ENCODE assay signal across 2 cellular contexts in genomic region chr5:108702546-108702945, GRCh38.
TF ChIP-seq lines count a peak whose summit lies in the region.

No MANE protein-coding gene starts in this region.

TF ChIP-seq in IMR-90, 13 proteins besides CTCF, POLR2A, EP300 and RAD21:
- TF ChIP-seq SMC3 (IDR thresholded peaks at IDR 0.05; ENCODE audit: low read depth, low read length) (no peak), BHLHE40 (IDR thresholded peaks at IDR 0.05; ENCODE audit: low read depth, low read length) (no peak), NFE2L2 (IDR thresholded peaks at IDR 0.05; ENCODE audit: low read depth, low read length) (no peak), RFX5 (IDR thresholded peaks at IDR 0.05; ENCODE audit: low read depth, low read length) (no peak), ELK1 (IDR thresholded peaks at IDR 0.05; ENCODE audit: borderline replicate concordance, low read depth, low read length) (no peak), RCOR1 (IDR thresholded peaks at IDR 0.05; ENCODE audit: insufficient replicate concordance, low read length) (no peak), USF2 (IDR thresholded peaks at IDR 0.05; ENCODE audit: low read depth, low read length) (no peak), MAFK (IDR thresholded peaks at IDR 0.05; ENCODE audit: low read depth, low read length) (no peak), CHD1 (IDR thresholded peaks at IDR 0.05; ENCODE audit: low read depth, low read length) (no peak), CEBPB (IDR thresholded peaks at IDR 0.05; ENCODE audit: low read depth, low read length) (no peak), FOS (IDR thresholded peaks at IDR 0.05; ENCODE audit: low read depth, low read length) (no peak), MAZ (IDR thresholded peaks at IDR 0.05; ENCODE audit: borderline replicate concordance, low read depth, low read length) (no peak), MXI1 (IDR thresholded peaks at IDR 0.05; ENCODE audit: borderline replicate concordance, low read depth, low read length) (no peak)
TF ChIP-seq in IMR-90: peak in this region for 0.

TF ChIP-seq in K562, 482 proteins besides CTCF, POLR2A, EP300 and RAD21:
- TF ChIP-seq ZNF124 (CRISPR knock-in tag; IDR thresholded peaks at IDR 0.05), result no peak
- TF ChIP-seq PRDM10 (IDR thresholded peaks at IDR 0.05; ENCODE audit: partially characterized antibody), result peak; percentile 65
